1 cellular context compared by ENCODE assay signal in genomic region chr7:23184709-23185354, GRCh38.
TF ChIP-seq lines count a peak whose summit lies in the region.

No MANE protein-coding gene starts in this region.

TF ChIP-seq in WTC11, 78 proteins besides CTCF, POLR2A, EP300 and RAD21 (continued from another document):
- TF ChIP-seq TEAD4 (CRISPR knock-in tag; IDR thresholded peaks at IDR 0.05) = no peak
- no peak for TF ChIP-seq NFE2L1 (CRISPR knock-in tag; IDR thresholded peaks at IDR 0.05)
- no peak for TF ChIP-seq GTF2I (CRISPR knock-in tag; conservative IDR thresholded peaks at IDR 0.05)
- no peak for TF ChIP-seq E2F4 (CRISPR knock-in tag; IDR thresholded peaks at IDR 0.05; ENCODE audit: borderline replicate concordance, low read depth)
- no peak for TF ChIP-seq NFATC4 (CRISPR knock-in tag; IDR thresholded peaks at IDR 0.05)
- TF ChIP-seq NFYB (CRISPR knock-in tag; conservative IDR thresholded peaks at IDR 0.05; ENCODE audit: low read depth) = no peak
- no peak for TF ChIP-seq ZNF532 (CRISPR knock-in tag; IDR thresholded peaks at IDR 0.05; ENCODE audit: borderline replicate concordance)
- no peak for TF ChIP-seq IRF2 (CRISPR knock-in tag; IDR thresholded peaks at IDR 0.05; ENCODE audit: borderline replicate concordance, low read depth)
- TF ChIP-seq ZNF512 (CRISPR knock-in tag; IDR thresholded peaks at IDR 0.05; ENCODE audit: borderline replicate concordance) = no peak
- no peak for TF ChIP-seq ZNF219 (CRISPR knock-in tag; IDR thresholded peaks at IDR 0.05; ENCODE audit: borderline replicate concordance)
- TF ChIP-seq CDX4 (CRISPR knock-in tag; IDR thresholded peaks at IDR 0.05; ENCODE audit: borderline replicate concordance) = no peak
- TF ChIP-seq E2F5 (CRISPR knock-in tag; IDR thresholded peaks at IDR 0.05) = no peak
- TF ChIP-seq STAT6 (CRISPR knock-in tag; conservative IDR thresholded peaks at IDR 0.05; ENCODE audit: low read depth) = no peak
- no peak for TF ChIP-seq FOXP1 (CRISPR knock-in tag; IDR thresholded peaks at IDR 0.05; ENCODE audit: borderline replicate concordance)
